Comparison of ENCODE assay signal across 17 cellular contexts in genomic region chr2:11121823-11122155, GRCh38.
"Had no signal": no experiment of that assay in that cellular context is flagged by ENCODE, and none has a peak within 500 bp of the region (broad histone marks: within the 10 kb centered on the region; RNA-seq: fewer than 3 reads in every experiment).

No MANE protein-coding gene starts in this region.

- DNase-seq: activated CD4-positive, alpha-beta T cell treated with anti-CD3 and anti-CD28 coated beads for 48 hours; activated naive CD4-positive, alpha-beta T cell treated with anti-CD3 and anti-CD28 coated beads, Interleukin-2, amount 10 ng/mL, durations not matched to agents 7 days and 5 days; adrenal gland; central memory CD4-positive, alpha-beta T cell; effector CD4-positive, alpha-beta T cell; gastrocnemius medialis; kidney; left ventricle myocardium inferior; right cardiac atrium; small intestine; substantia nigra had no signal

- H3K9me3 ChIP-seq: adrenal gland, gastrocnemius medialis, left ventricle myocardium inferior had no signal

- H3K27me3 ChIP-seq: gastrocnemius medialis, hepatocyte had no signal

- H3K36me3 ChIP-seq: adrenal gland, gastrocnemius medialis, left ventricle myocardium inferior had no signal

- H3K4me3 Mint-ChIP-seq: activated naive CD4-positive, alpha-beta T cell treated with anti-CD3 and anti-CD28 coated beads, Interleukin-2, amount 10 ng/mL, durations not matched to agents 7 days and 5 days; stimulated activated effector memory CD8-positive, alpha-beta T cell treated with anti-CD3 and anti-CD28 coated beads, Interleukin-12 subunit alpha, Interleukin-12 subunit beta, amount 100 ng/mL, for 72 hours; T-helper 1 cell treated with Interleukin-12 subunit alpha and Interleukin-12 subunit beta and Interleukin-4 antibody, amounts not matched to agents 30 μg/mL and 1 μg/mL, for 36 hours; type B pancreatic cell had no signal

- H3K9me3 Mint-ChIP-seq: activated naive CD4-positive, alpha-beta T cell treated with anti-CD3 and anti-CD28 coated beads, Interleukin-2, amount 10 ng/mL, durations not matched to agents 7 days and 5 days; activated T-helper 2 cell treated with anti-CD3 and anti-CD28 coated beads, Interferon-gamma antibody, Interleukin-2, Interleukin-4, amounts not matched to agents 10 μg/mL and 5 μg/mL and 100 μg/mL, durations not matched to agents 14 hours and 24 hours and 36 hours; stimulated activated effector memory CD8-positive, alpha-beta T cell treated with anti-CD3 and anti-CD28 coated beads, Interleukin-12 subunit alpha, Interleukin-12 subunit beta, amount 100 ng/mL, for 72 hours; T-helper 1 cell treated with Interleukin-12 subunit alpha and Interleukin-12 subunit beta and Interleukin-4 antibody, amounts not matched to agents 30 μg/mL and 1 μg/mL, for 36 hours; type B pancreatic cell had no signal

- ATAC-seq: gastrocnemius medialis; right cardiac atrium; stimulated activated effector memory CD8-positive, alpha-beta T cell treated with anti-CD3 and anti-CD28 coated beads, Interleukin-12 subunit alpha, Interleukin-12 subunit beta, amount 100 ng/mL, for 72 hours had no signal

- H3K27ac Mint-ChIP-seq: activated naive CD4-positive, alpha-beta T cell treated with anti-CD3 and anti-CD28 coated beads, Interleukin-2, amount 10 ng/mL, durations not matched to agents 7 days and 5 days; activated T-helper 2 cell treated with anti-CD3 and anti-CD28 coated beads, Interferon-gamma antibody, Interleukin-2, Interleukin-4, amounts not matched to agents 10 μg/mL and 5 μg/mL and 100 μg/mL, durations not matched to agents 14 hours and 24 hours and 36 hours; stimulated activated effector memory CD8-positive, alpha-beta T cell treated with anti-CD3 and anti-CD28 coated beads, Interleukin-12 subunit alpha, Interleukin-12 subunit beta, amount 100 ng/mL, for 72 hours; T-helper 1 cell treated with Interleukin-12 subunit alpha and Interleukin-12 subunit beta and Interleukin-4 antibody, amounts not matched to agents 30 μg/mL and 1 μg/mL, for 36 hours; type B pancreatic cell had no signal

- H3K4me3 ChIP-seq: adrenal gland, coronary artery, gastrocnemius medialis, hepatocyte, left ventricle myocardium inferior had no signal

- H3K4me1 ChIP-seq: adrenal gland, gastrocnemius medialis, left ventricle myocardium inferior had no signal

- H3K36me3 Mint-ChIP-seq: activated naive CD4-positive, alpha-beta T cell treated with anti-CD3 and anti-CD28 coated beads, Interleukin-2, amount 10 ng/mL, durations not matched to agents 7 days and 5 days; stimulated activated effector memory CD8-positive, alpha-beta T cell treated with anti-CD3 and anti-CD28 coated beads, Interleukin-12 subunit alpha, Interleukin-12 subunit beta, amount 100 ng/mL, for 72 hours; type B pancreatic cell had no signal
